Comparison of ENCODE assay signal across 12 cellular contexts in genomic region chr14:69044965-69045555, GRCh38.
A peak's percentile ranks its signal among the peaks of the same experiment; 100 is the strongest.
DNase-seq lines count a peak whose midpoint lies in the region; ATAC-seq and TF ChIP-seq lines count a peak whose summit lies in the region.
"Had no signal": no experiment of that assay in that cellular context is flagged by ENCODE, and none has a peak within 500 bp of the region (broad histone marks: within the 10 kb centered on the region; RNA-seq: fewer than 3 reads in every experiment).

No MANE protein-coding gene starts in this region.

- TF ChIP-seq CTCF in AG04450 (IDR thresholded peaks at IDR 0.05; ENCODE audit: low read depth, low read length) = no peak
- TF ChIP-seq CTCF in ascending aorta (IDR thresholded peaks at IDR 0.05) = no peak
- TF ChIP-seq CTCF in osteoblast (IDR thresholded peaks at IDR 0.05; ENCODE audit: extremely low read depth, low read depth, low read length) = no peak

- H3K4me2 ChIP-seq in osteoblast (ENCODE audit: insufficient read depth, low read length) = peak overlapping the region; percentile 21

- ATAC-seq in HG02642 (IDR thresholded peaks at IDR 0.05; ENCODE audit: poor library complexity, unreplicated experiment) = no peak

- peaks cover 16% of the 10 kb centered on the region for H3K27me3 Mint-ChIP-seq in activated CD4-positive, alpha-beta memory T cell treated with anti-CD3 and anti-CD28 coated beads for 36 hours

- no peak overlapping the region for H3K4me3 Mint-ChIP-seq in activated CD4-positive, alpha-beta memory T cell treated with anti-CD3 and anti-CD28 coated beads for 36 hours
- H3K4me3 Mint-ChIP-seq: immature natural killer cell had no signal

- no peak overlapping the region for H2AFZ ChIP-seq in osteoblast (ENCODE audit: low read length)

- H3K4me1 ChIP-seq in ascending aorta (peaks cover 37 to 82% of the 10 kb centered on the region in 2 donors), osteoblast (ENCODE audit: insufficient read depth, low read length) (peaks cover 58% of the 10 kb centered on the region)

- no peaks in the 10 kb centered on the region for H3K9me3 Mint-ChIP-seq in activated CD4-positive, alpha-beta memory T cell treated with anti-CD3 and anti-CD28 coated beads for 36 hours
- H3K9me3 Mint-ChIP-seq: immature natural killer cell had no signal

- no peaks in the 10 kb centered on the region for H3K79me2 ChIP-seq in osteoblast (ENCODE audit: insufficient read depth, low read length)

- no peaks in the 10 kb centered on the region for H3K9me3 ChIP-seq in AG04450 (ENCODE audit: control insufficient read depth, insufficient read depth, low read length)
- no peaks in the 10 kb centered on the region for H3K9me3 ChIP-seq in ascending aorta
- no peaks in the 10 kb centered on the region for H3K9me3 ChIP-seq in osteoblast (ENCODE audit: low read depth, low read length)

- no peak overlapping the region for H3K27ac Mint-ChIP-seq in activated CD4-positive, alpha-beta memory T cell treated with anti-CD3 and anti-CD28 coated beads for 36 hours

- peak overlapping the region; percentile 87 for H3K27ac ChIP-seq in AG04450 (ENCODE audit: low read depth, low read length)
- peak overlapping the region; percentile 92 to 95 for H3K27ac ChIP-seq in ascending aorta
- H3K27ac ChIP-seq in osteoblast (ENCODE audit: low read depth, low read length) = peak overlapping the region; percentile 71

- no peaks in the 10 kb centered on the region for H4K20me1 ChIP-seq in osteoblast (ENCODE audit: insufficient read depth, low read length)

- H3K36me3 ChIP-seq in ascending aorta (no peaks in the 10 kb centered on the region), osteoblast (ENCODE audit: insufficient read depth, low read length) (no peaks in the 10 kb centered on the region)

- peaks cover 1% of the 10 kb centered on the region for H3K4me1 Mint-ChIP-seq in activated CD4-positive, alpha-beta memory T cell treated with anti-CD3 and anti-CD28 coated beads for 36 hours (ENCODE audit: low read depth)

- no peaks in the 10 kb centered on the region for H3K27me3 ChIP-seq in AG04450 (ENCODE audit: control insufficient read depth, insufficient read depth, low read length)
- no peaks in the 10 kb centered on the region for H3K27me3 ChIP-seq in ascending aorta
- no peaks in the 10 kb centered on the region for H3K27me3 ChIP-seq in osteoblast (ENCODE audit: insufficient read depth, low read length)

- POLR2A ChIA-PET in AG04450 (lab: Yijun Ruan, JAX) = interaction anchor here (0.8 to 3.7 kb wide), 7 partner anchors 11 to 73 kb away, joined by 3 to 14 read pairs (median 3); partner anchors contain the start of gene ACTN1
- POLR2A ChIA-PET in activated CD4-positive, alpha-beta memory T cell treated with anti-CD3 and anti-CD28 coated beads for 36 hours (lab: Charles Lee) = no interaction called here

- CTCF ChIA-PET in AG04450 (lab: Charles Lee) = interaction anchor here (1.0 to 1.4 kb wide), 3 partner anchors 15 to 134 kb away, joined by 3 to 4 read pairs (median 4); no protein-coding TSS in a partner anchor
- CTCF ChIA-PET in activated CD4-positive, alpha-beta memory T cell treated with anti-CD3 and anti-CD28 coated beads for 36 hours (lab: Charles Lee) = interaction anchor here (0.8 to 1.4 kb wide), 2 partner anchors 62 to 134 kb away, joined by 3 read pairs; no protein-coding TSS in a partner anchor

- H3K36me3 Mint-ChIP-seq in activated CD4-positive, alpha-beta memory T cell treated with anti-CD3 and anti-CD28 coated beads for 36 hours = no peaks in the 10 kb centered on the region
- H3K36me3 Mint-ChIP-seq: immature natural killer cell had no signal

- no peak overlapping the region for H3K4me3 ChIP-seq in AG04450 (ENCODE audit: low read depth, low read length)
- no peak overlapping the region for H3K4me3 ChIP-seq in ascending aorta
- H3K4me3 ChIP-seq in osteoblast (ENCODE audit: insufficient read depth, low read length) = no peak overlapping the region

- intact Hi-C loops in ascending aorta (cut with DNase I) = no loop called here
- intact Hi-C loops in cardiac septum (cut with DNase I) = loop anchor here (5.0 kb wide), 2 partner anchors 38 to 68 kb away; partner anchors contain the start of gene ACTN1
- intact Hi-C loops in activated CD4-positive, alpha-beta memory T cell treated with anti-CD3 and anti-CD28 coated beads for 36 hours (cut with micrococcal nuclease) = no loop called here

- DNase-seq in AG04450 (ENCODE audit: low read depth, low spot score) = no peak
- DNase-seq in ascending aorta (ENCODE audit: low spot score in 2 of 2) = peak in 1 of 2 donors; percentile 84
- DNase-seq in cardiac septum (ENCODE audit: low spot score) = peak; percentile 82
- peak; percentile 71 for DNase-seq in osteoblast (ENCODE audit: insufficient read length, low spot score, missing footprints)
- DNase-seq in activated CD4-positive, alpha-beta memory T cell treated with anti-CD3 and anti-CD28 coated beads for 36 hours = no peak
- no peak for DNase-seq in NOMO-1 treated with dmso at 0.1 percent for 144 hours (lab: John Stamatoyannopoulos, UW; ENCODE audit: unreplicated experiment)
- DNase-seq in NCI-H748 (lab: John Stamatoyannopoulos, UW; ENCODE audit: unreplicated experiment) = no peak
- DNase-seq: ACHN, cerebellar nuclear complex, immature natural killer cell, NCI-H1048 had no signal

Comparison
In these comparisons a context has a peak if more than half of its experiments do, and no peak if none do; other contexts are left out.
1. DNase-seq: peak in cardiac septum (single experiment) and osteoblast (single experiment); none in AG04450 (single experiment), activated CD4-positive, alpha-beta memory T cell treated with anti-CD3 and anti-CD28 coated beads for 36 hours (single experiment), NOMO-1 treated with dmso at 0.1 percent for 144 hours (single experiment) and NCI-H748 (single experiment).
2. Peak in every context shown above with its lines, with median percentiles within 50 percentile points of each other: H3K27ac ChIP-seq.